In the genomic region with DNA sequence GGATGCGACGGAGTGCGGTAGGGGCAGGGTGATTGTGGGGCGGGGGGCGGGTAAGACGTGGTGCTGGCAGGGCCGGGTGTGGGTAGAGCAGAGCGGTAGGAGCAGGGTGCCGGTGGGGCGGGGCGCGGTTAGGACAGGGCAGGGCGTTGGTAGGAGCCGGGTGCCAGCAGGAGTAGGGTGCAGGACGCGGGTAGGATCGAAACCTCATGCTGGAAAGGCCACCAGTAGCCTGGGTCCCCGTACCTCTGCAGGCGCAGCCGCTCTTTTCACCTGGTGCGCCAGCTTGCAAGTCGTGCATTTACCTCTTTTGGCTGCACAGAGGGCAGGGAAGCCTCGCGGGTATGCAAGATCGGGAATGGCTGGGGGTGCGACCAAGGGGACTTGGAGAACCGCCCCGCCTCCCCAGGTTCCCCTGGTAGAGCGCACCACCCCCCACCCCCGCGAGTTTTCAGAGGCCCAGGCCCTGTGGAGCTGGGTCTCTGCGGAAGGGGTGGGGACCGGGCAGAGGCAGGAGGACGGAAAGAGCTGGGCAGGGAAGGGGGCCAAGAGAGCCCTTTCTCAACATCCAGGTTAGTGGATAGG, we compare ENCODE assay signal across 1 cellular context.
A peak's percentile ranks its signal among the peaks of the same experiment; 100 is the strongest.
TF ChIP-seq lines count a peak whose summit lies in the region.

No MANE protein-coding gene starts in this region.

TF ChIP-seq in H1, 55 proteins besides CTCF, POLR2A, EP300 and RAD21:
- TF ChIP-seq, protein P1, sequence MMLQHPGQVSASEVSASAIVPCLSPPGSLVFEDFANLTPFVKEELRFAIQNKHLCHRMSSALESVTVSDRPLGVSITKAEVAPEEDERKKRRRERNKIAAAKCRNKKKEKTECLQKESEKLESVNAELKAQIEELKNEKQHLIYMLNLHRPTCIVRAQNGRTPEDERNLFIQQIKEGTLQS (IDR thresholded peaks at IDR 0.05; ENCODE audit: insufficient read depth, low read depth, low read length), result no peak
- TF ChIP-seq CEBPB (IDR thresholded peaks at IDR 0.05; ENCODE audit: low read depth, low read length), result no peak
- TF ChIP-seq EGR1 (IDR thresholded peaks at IDR 0.05; ENCODE audit: borderline replicate concordance, low read depth, low read length), result no peak
- no peak for TF ChIP-seq MAX (IDR thresholded peaks at IDR 0.05)
- no peak for TF ChIP-seq HDAC6 (IDR thresholded peaks at IDR 0.05; ENCODE audit: low read depth, low read length)
- TF ChIP-seq KDM4A (IDR thresholded peaks at IDR 0.05; ENCODE audit: low read depth, low read length, severe bottlenecking), result peak; percentile 73
- TF ChIP-seq FOSL1 (IDR thresholded peaks at IDR 0.05; ENCODE audit: insufficient read depth, low read depth, low read length), result no peak
- no peak for TF ChIP-seq RBBP5 (IDR thresholded peaks at IDR 0.05; ENCODE audit: borderline replicate concordance, low read depth, low read length)
- no peak for TF ChIP-seq BCL11A (IDR thresholded peaks at IDR 0.05; ENCODE audit: low read depth in 2 of 2, low read length in 2 of 2)
- TF ChIP-seq SIN3A (conservative IDR thresholded peaks at IDR 0.05 in 1 of 2, IDR thresholded peaks at IDR 0.05 in 1 of 2; ENCODE audit: low read depth in 1 of 2, low read length in 2 of 2), result no peak
- TF ChIP-seq CBX5 (IDR thresholded peaks at IDR 0.05; ENCODE audit: low read depth, low read length), result no peak
- no peak for TF ChIP-seq TCF12 (IDR thresholded peaks at IDR 0.05; ENCODE audit: low read depth, low read length)
- TF ChIP-seq TAF1 (IDR thresholded peaks at IDR 0.05; ENCODE audit: low read depth, low read length), result no peak
- peak; percentile 61 for TF ChIP-seq EZH2 (IDR thresholded peaks at IDR 0.05; ENCODE audit: low read depth, low read length, severe bottlenecking)
- no peak for TF ChIP-seq NRF1 (IDR thresholded peaks at IDR 0.05; ENCODE audit: low read depth, low read length)
- peak; percentile 53 for TF ChIP-seq SUZ12 (IDR thresholded peaks at IDR 0.05; ENCODE audit: low read length)
TF ChIP-seq in H1: peak in this region for 3.
